Comparison of ENCODE assay signal across 12 cellular contexts in the genomic region with DNA sequence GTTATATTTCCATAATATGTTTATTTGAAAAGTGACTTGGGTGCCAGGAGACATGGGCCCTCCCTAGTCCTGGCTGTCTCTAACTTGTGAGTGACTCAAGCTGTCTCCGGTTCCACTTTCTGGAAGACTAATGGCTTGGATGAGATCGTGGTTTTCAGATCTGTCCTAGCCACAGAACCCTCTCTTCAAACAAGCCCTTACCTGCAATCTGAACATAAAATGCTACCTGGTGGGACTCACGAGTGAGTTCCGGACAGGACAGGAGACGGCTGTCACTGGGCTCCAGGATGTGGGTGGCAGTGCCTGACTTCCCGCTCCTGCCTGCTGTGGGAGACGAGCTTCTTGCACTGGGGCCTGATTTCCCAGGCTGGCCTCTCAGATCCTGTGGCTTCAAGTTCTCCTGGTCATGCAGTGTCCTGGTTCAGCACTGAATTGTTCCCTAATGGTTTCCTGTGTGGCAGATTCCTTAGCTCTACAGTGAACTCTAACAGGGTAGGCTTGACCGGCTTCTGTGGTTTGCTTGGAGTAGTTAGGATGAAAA. TPM values are rescaled to one million over a fixed set of nuclear protein-coding genes. Genes with fewer than 3 reads are reported as not detected.
DNase-seq lines count a peak whose midpoint lies in the region; ATAC-seq, FAIRE-seq and TF ChIP-seq lines count a peak whose summit lies in the region.
"Had no signal": no experiment of that assay in that cellular context is flagged by ENCODE, and none has a peak within 500 bp of the region (broad histone marks: within the 10 kb centered on the region; RNA-seq: fewer than 3 reads in every experiment).

No MANE protein-coding gene starts in this region.

- no peaks in the 10 kb centered on the region for H3K27me3 Mint-ChIP-seq in activated CD4-positive, alpha-beta T cell treated with anti-CD3 and anti-CD28 coated beads for 36 hours
- no peaks in the 10 kb centered on the region for H3K27me3 Mint-ChIP-seq in activated naive CD8-positive, alpha-beta T cell treated with anti-CD3 and anti-CD28 coated beads, Interleukin-2, amount 10 ng/mL, durations not matched to agents 7 days and 5 days

- no peaks in the 10 kb centered on the region for H3K27me3 ChIP-seq in suprapubic skin

- DNase-seq in activated CD4-positive, alpha-beta T cell treated with anti-CD3 and anti-CD28 coated beads for 36 hours: no peak
- DNase-seq in activated CD4-positive, alpha-beta T cell treated with anti-CD3 and anti-CD28 coated beads, Interleukin-2, amount 50 U/mL, for 1 hour: no peak
- no peak for DNase-seq in activated naive CD8-positive, alpha-beta T cell treated with anti-CD3 and anti-CD28 coated beads, Interleukin-2, amount 10 ng/mL, durations not matched to agents 7 days and 5 days
- DNase-seq in glomerular visceral epithelial cell (ENCODE audit: extremely low spot score) (peak; percentile 68), suprapubic skin (ENCODE audit: low spot score in 2 of 2) (no peak), D721Med (ENCODE audit: insufficient read length, low spot score) (no peak), NCI-H1048 (lab: John Stamatoyannopoulos, UW) (no peak)
- DNase-seq: endodermal cell, NCI-H69 had no signal

- WGBS in suprapubic skin: 40% methylated on average over 5 of the region's 8 CpGs

- no peaks in the 10 kb centered on the region for H3K36me3 ChIP-seq in suprapubic skin

- peak overlapping the region; percentile 66 for H3K27ac Mint-ChIP-seq in activated CD4-positive, alpha-beta T cell treated with anti-CD3 and anti-CD28 coated beads for 36 hours
- H3K27ac Mint-ChIP-seq in activated naive CD8-positive, alpha-beta T cell treated with anti-CD3 and anti-CD28 coated beads, Interleukin-2, amount 10 ng/mL, durations not matched to agents 7 days and 5 days: peak overlapping the region; percentile 15
- H3K27ac Mint-ChIP-seq: activated T-helper 1 cell treated with anti-CD3 and anti-CD28 coated beads, Interleukin-12 subunit alpha, Interleukin-12 subunit beta, Interleukin-2, Interleukin-4 antibody, amounts not matched to agents 30 ng/mL and 10 ng/mL and 1 ng/mL, durations not matched to agents 14 hours and 24 hours and 36 hours; endodermal cell had no signal

- peaks cover 47% of the 10 kb centered on the region for H3K4me1 ChIP-seq in suprapubic skin

- peaks cover 67% of the 10 kb centered on the region for H3K4me1 Mint-ChIP-seq in activated CD4-positive, alpha-beta T cell treated with anti-CD3 and anti-CD28 coated beads for 36 hours
- H3K4me1 Mint-ChIP-seq in activated naive CD8-positive, alpha-beta T cell treated with anti-CD3 and anti-CD28 coated beads, Interleukin-2, amount 10 ng/mL, durations not matched to agents 7 days and 5 days: peaks cover 39% of the 10 kb centered on the region

- intact Hi-C loops in activated CD4-positive, alpha-beta T cell treated with anti-CD3 and anti-CD28 coated beads for 36 hours (cut with DNase I, micrococcal nuclease): no loop called here

- no peak for TF ChIP-seq EP300 in suprapubic skin (IDR thresholded peaks at IDR 0.05)

- ATAC-seq in activated CD4-positive, alpha-beta T cell treated with anti-CD3 and anti-CD28 coated beads for 36 hours: no peak
- ATAC-seq in activated naive CD8-positive, alpha-beta T cell treated with anti-CD3 and anti-CD28 coated beads, Interleukin-2, amount 10 ng/mL, durations not matched to agents 7 days and 5 days (ENCODE audit: low read depth): no peak
- no peak for ATAC-seq in HG02970 (IDR thresholded peaks at IDR 0.05; ENCODE audit: low FRiP score, unreplicated experiment)

- no peak overlapping the region for H3K4me3 ChIP-seq in suprapubic skin

- H3K9me3 Mint-ChIP-seq in activated CD4-positive, alpha-beta T cell treated with anti-CD3 and anti-CD28 coated beads for 36 hours (ENCODE audit: low read depth): no peaks in the 10 kb centered on the region
- H3K9me3 Mint-ChIP-seq in activated naive CD8-positive, alpha-beta T cell treated with anti-CD3 and anti-CD28 coated beads, Interleukin-2, amount 10 ng/mL, durations not matched to agents 7 days and 5 days: no peaks in the 10 kb centered on the region
- H3K9me3 Mint-ChIP-seq: activated T-helper 1 cell treated with anti-CD3 and anti-CD28 coated beads, Interleukin-12 subunit alpha, Interleukin-12 subunit beta, Interleukin-2, Interleukin-4 antibody, amounts not matched to agents 30 ng/mL and 10 ng/mL and 1 ng/mL, durations not matched to agents 14 hours and 24 hours and 36 hours; endodermal cell had no signal

- CTCF ChIA-PET in activated CD4-positive, alpha-beta T cell treated with anti-CD3 and anti-CD28 coated beads for 36 hours (lab: Charles Lee): interaction anchor here (0.7 to 2.2 kb wide), 2 partner anchors 10 to 90 kb away, joined by 3 to 7 read pairs; no protein-coding TSS in a partner anchor

- POLR2A ChIA-PET in activated CD4-positive, alpha-beta T cell treated with anti-CD3 and anti-CD28 coated beads for 36 hours (lab: Charles Lee): no interaction called here
- POLR2A ChIA-PET in activated naive CD8-positive, alpha-beta T cell treated with anti-CD3 and anti-CD28 coated beads, Interleukin-2, amount 10 ng/mL, durations not matched to agents 7 days and 5 days (lab: Charles Lee): no interaction called here

- H3K9me3 ChIP-seq in suprapubic skin: no peaks in the 10 kb centered on the region

- TF ChIP-seq CTCF in suprapubic skin (IDR thresholded peaks at IDR 0.05): no peak
- TF ChIP-seq CTCF in D721Med (IDR thresholded peaks at IDR 0.05; ENCODE audit: insufficient read depth, missing control alignments): no peak

- H3K36me3 Mint-ChIP-seq in activated CD4-positive, alpha-beta T cell treated with anti-CD3 and anti-CD28 coated beads for 36 hours (ENCODE audit: low read depth): peaks cover 37% of the 10 kb centered on the region
- H3K36me3 Mint-ChIP-seq in activated naive CD8-positive, alpha-beta T cell treated with anti-CD3 and anti-CD28 coated beads, Interleukin-2, amount 10 ng/mL, durations not matched to agents 7 days and 5 days: peaks cover 11% of the 10 kb centered on the region

- TF ChIP-seq POLR2A in suprapubic skin (IDR thresholded peaks at IDR 0.05): no peak

- no peak overlapping the region for H3K4me3 Mint-ChIP-seq in activated CD4-positive, alpha-beta T cell treated with anti-CD3 and anti-CD28 coated beads for 36 hours
- H3K4me3 Mint-ChIP-seq in activated naive CD8-positive, alpha-beta T cell treated with anti-CD3 and anti-CD28 coated beads, Interleukin-2, amount 10 ng/mL, durations not matched to agents 7 days and 5 days: no peak overlapping the region
- H3K4me3 Mint-ChIP-seq: activated T-helper 1 cell treated with anti-CD3 and anti-CD28 coated beads, Interleukin-12 subunit alpha, Interleukin-12 subunit beta, Interleukin-2, Interleukin-4 antibody, amounts not matched to agents 30 ng/mL and 10 ng/mL and 1 ng/mL, durations not matched to agents 14 hours and 24 hours and 36 hours; endodermal cell had no signal

- H3K27ac ChIP-seq in suprapubic skin: peak overlapping the region; percentile 77
- H3K27ac ChIP-seq: 22Rv1 had no signal

- no peak for FAIRE-seq in D721Med (lab: Jason Lieb, UNC)

RNA-seq across cellular contexts. Expression of gene PFKFB3, which starts 26.0 kb away (rescaled TPM):
- total RNA-seq in activated CD4-positive, alpha-beta T cell treated with anti-CD3 and anti-CD28 coated beads for 36 hours: 100 to 1,000 TPM; 133 to 183 TPM
- total RNA-seq in activated naive CD8-positive, alpha-beta T cell treated with anti-CD3 and anti-CD28 coated beads, Interleukin-2, amount 10 ng/mL, durations not matched to agents 7 days and 5 days: 10 to 100 TPM; 75.1 to 77.2 TPM
- 100 to 1,000 TPM in 1 of 4 donors, 10 to 100 TPM in 3; 40.1 to 115 (median 52.2) TPM for total RNA-seq in suprapubic skin
